ENCODE assay signal across 16 cellular contexts in genomic region chr9:121640486-121641227, GRCh38. TPM values are rescaled to one million over a fixed set of nuclear protein-coding genes. Genes with fewer than 3 reads are reported as not detected.
DNase-seq lines count a peak whose midpoint lies in the region; ATAC-seq and TF ChIP-seq lines count a peak whose summit lies in the region.
"Had no signal": no experiment of that assay in that cellular context is flagged by ENCODE, and none has a peak within 500 bp of the region (broad histone marks: within the 10 kb centered on the region; RNA-seq: fewer than 3 reads in every experiment).

No MANE protein-coding gene starts in this region.

- H3K4me1 ChIP-seq in Panc1 (ENCODE audit: control insufficient read depth, insufficient read depth, low read length) (no peaks in the 10 kb centered on the region), heart left ventricle (peaks cover 19 to 75% (median 51%) of the 10 kb centered on the region in 12 donors), mucosa of rectum (ENCODE audit: control insufficient read depth in 2 of 2, insufficient read depth in 2 of 2, low read length in 2 of 2) (peaks cover 14 to 19% of the 10 kb centered on the region in 2 donors), smooth muscle cell (ENCODE audit: low read depth) (no peaks in the 10 kb centered on the region), BE2C (no peaks in the 10 kb centered on the region; the same call in 1 of the 2 replicates)

- H3K4me3 ChIP-seq in Panc1 (ENCODE audit: low read depth in 2 of 2, low read length in 2 of 2) (no peak overlapping the region), heart left ventricle (no peak overlapping the region), mucosa of rectum (ENCODE audit: low read length in 2 of 2) (peak overlapping the region in 1 of 2 donors; percentile 20), smooth muscle cell (no peak overlapping the region), BE2C (ENCODE audit: low read depth, low read length) (no peak overlapping the region)
- H3K4me3 ChIP-seq: GM23248, tibial artery had no signal

- DNase-seq in Panc1 (ENCODE audit: low read depth, low spot score) (no peak), heart left ventricle (peak in 1 of 5 donors; percentile 54), substantia nigra (lab: John Stamatoyannopoulos, UW) (no peak), smooth muscle cell (lab: John Stamatoyannopoulos, UW; ENCODE audit: unreplicated experiment) (no peak), BE2C (no peak), hypothalamus (lab: John Stamatoyannopoulos, UW) (no peak), NCI-H1694 (lab: John Stamatoyannopoulos, UW) (no peak)
- DNase-seq: activated effector memory CD4-positive, alpha-beta T cell treated with Interleukin-2 at 50 U/mL for 16 hours; amniotic stem cell; cerebellar nuclear complex; COR-L47; NCI-H1105; tibial artery had no signal

- H3K9ac ChIP-seq in mucosa of rectum (ENCODE audit: low read depth in 1 of 2, low read length in 2 of 2) (peak overlapping the region in 1 of 2 donors; percentile 64), smooth muscle cell (ENCODE audit: low read depth) (no peak overlapping the region)
- H3K9ac ChIP-seq: GM23248 had no signal

- BruUV-seq in Panc1 (replicated peaks; lab: Mats Ljungman, UMichigan) = no TSS peak

- H3F3A ChIP-seq in smooth muscle cell (ENCODE audit: low read depth) = no peaks in the 10 kb centered on the region

- no peaks in the 10 kb centered on the region for H3K9me3 ChIP-seq in Panc1 (ENCODE audit: control insufficient read depth, insufficient read depth, low read depth, low read length)
- H3K9me3 ChIP-seq in heart left ventricle = no peaks in the 10 kb centered on the region
- no peaks in the 10 kb centered on the region for H3K9me3 ChIP-seq in mucosa of rectum (ENCODE audit: control insufficient read depth in 2 of 2, low read length in 2 of 2)
- no peaks in the 10 kb centered on the region for H3K9me3 ChIP-seq in smooth muscle cell (replicated peaks; ENCODE audit: low read depth)
- no peaks in the 10 kb centered on the region for H3K9me3 ChIP-seq in BE2C
- H3K9me3 ChIP-seq: tibial artery had no signal

- no peak for TF ChIP-seq CTCF in Panc1 (IDR thresholded peaks at IDR 0.05)
- TF ChIP-seq CTCF in heart left ventricle (IDR thresholded peaks at IDR 0.05) = no peak
- no peak for TF ChIP-seq CTCF in smooth muscle cell (IDR thresholded peaks at IDR 0.05; ENCODE audit: borderline replicate concordance, insufficient read depth, poor library complexity, severe bottlenecking)
- no peak for TF ChIP-seq CTCF in BE2C (IDR thresholded peaks at IDR 0.05; ENCODE audit: low read depth, low read length)

- no peaks in the 10 kb centered on the region for H3K27me3 ChIP-seq in Panc1 (ENCODE audit: control insufficient read depth, insufficient read depth, low read length)
- no peaks in the 10 kb centered on the region for H3K27me3 ChIP-seq in heart left ventricle
- no peaks in the 10 kb centered on the region for H3K27me3 ChIP-seq in mucosa of rectum (ENCODE audit: control insufficient read depth in 2 of 2, insufficient read depth in 2 of 2, low read length in 2 of 2)
- no peaks in the 10 kb centered on the region for H3K27me3 ChIP-seq in smooth muscle cell (ENCODE audit: low read depth)
- no peaks in the 10 kb centered on the region for H3K27me3 ChIP-seq in BE2C
- H3K27me3 ChIP-seq: tibial artery had no signal

- ATAC-seq in Panc1 (0 out of 2 replicates have a peak, but pooled peaks have one; percentile 39), heart left ventricle (peak; percentile 20 to 52 (median 37))
- ATAC-seq: effector memory CD8-positive, alpha-beta T cell had no signal

- H4K20me1 ChIP-seq in smooth muscle cell (ENCODE audit: low read depth) = peaks cover 52% of the 10 kb centered on the region

- TF ChIP-seq POLR2A in heart left ventricle (IDR thresholded peaks at IDR 0.05) = no peak

- POLR2A ChIA-PET in Panc1 (lab: Charles Lee) = no interaction called here

- H3K4me2 ChIP-seq in smooth muscle cell = no peak overlapping the region

- no peak overlapping the region for H2AFZ ChIP-seq in smooth muscle cell (ENCODE audit: low read depth)
- H2AFZ ChIP-seq: GM23248 had no signal

- in situ Hi-C loops in Panc1 (cut with HindIII; ENCODE audit: low pct_unique_long_range_greater_than_20kb, low sequenced_read_pairs) = no loop called here

- H3K79me2 ChIP-seq in smooth muscle cell (ENCODE audit: low read depth) = no peaks in the 10 kb centered on the region

- H3K36me3 ChIP-seq in Panc1 (ENCODE audit: control insufficient read depth, insufficient read depth, low read length) (no peaks in the 10 kb centered on the region), heart left ventricle (no peaks in the 10 kb centered on the region), mucosa of rectum (ENCODE audit: control insufficient read depth in 2 of 2, insufficient read depth in 2 of 2, low read length in 2 of 2) (no peaks in the 10 kb centered on the region), smooth muscle cell (ENCODE audit: low read depth) (no peaks in the 10 kb centered on the region), BE2C (no peaks in the 10 kb centered on the region)
- H3K36me3 ChIP-seq: tibial artery had no signal

- intact Hi-C loops in Panc1 (cut with micrococcal nuclease; ENCODE audit: unreplicated experiment) = loop anchor here (10.0 kb wide), 1 partner anchor 54 kb away; no protein-coding TSS in a partner anchor
- intact Hi-C loops in heart left ventricle (cut with DNase I) = loop anchor here in 5 of 10 donors (5.0 kb wide), 4 partner anchors 37 to 102 kb away; no protein-coding TSS in a partner anchor

- CTCF ChIA-PET in Panc1 (lab: Charles Lee) = interaction anchor here (0.6 to 1.6 kb wide), 3 partner anchors 8 to 434 kb away, joined by 3 to 4 read pairs (median 3); no protein-coding TSS in a partner anchor

- WGBS in heart left ventricle, 4 donors = 14 to 59% (median 49%) methylated on average over 2 of the region's 2 CpGs
- 75% methylated on average over 2 of the region's 2 CpGs for WGBS in smooth muscle cell (ENCODE audit: low lambda C conversion rate)

- H3K27ac ChIP-seq in Panc1 (ENCODE audit: low read length) (no peak overlapping the region), heart left ventricle (peak overlapping the region in 10 of 12 donors; percentile 36 to 66 (median 55)), mucosa of rectum (ENCODE audit: low read depth in 2 of 2, low read length in 2 of 2) (peak overlapping the region; percentile 76 to 79), substantia nigra (ENCODE audit: low read depth, low read length, poor library complexity, severe bottlenecking) (peak overlapping the region; percentile 84), smooth muscle cell (ENCODE audit: low read depth) (no peak overlapping the region)
- H3K27ac ChIP-seq: GM23248, tibial artery had no signal

RNA-seq across cellular contexts. Expression of gene DAB2IP, which starts 10.8 kb away (rescaled TPM):
- 18.4 TPM for total RNA-seq in Panc1 (2021; ENCODE audit: unreplicated experiment)
- polyA plus RNA-seq in Panc1 (2012; ENCODE audit: insufficient read length) = 19.3 TPM
- 100 to 1,000 TPM in 1 of 9 donors, 10 to 100 TPM in 8; 45.0 to 103 (median 54.2) TPM for total RNA-seq in heart left ventricle
- polyA plus RNA-seq in heart left ventricle = 10 to 100 TPM; 30.9 to 40.4 TPM
- total RNA-seq in smooth muscle cell = 15.5 and 21.6 TPM in 2 replicates
- polyA plus RNA-seq in smooth muscle cell = 10.4 and 14.0 TPM in 2 replicates
- polyA plus RNA-seq in BE2C (2012; ENCODE audit: insufficient read depth, insufficient read length, low read depth) = 65.5 TPM

Comparison
In these comparisons a context has a peak if more than half of its experiments do, and no peak if none do; other contexts are left out.
1. H3K27ac ChIP-seq: peak in heart left ventricle (10 of 12), mucosa of rectum (2 of 2) and substantia nigra (single experiment); none in Panc1 (single experiment) and smooth muscle cell (single experiment).